1 cellular context compared by ENCODE assay signal in the genomic region with DNA sequence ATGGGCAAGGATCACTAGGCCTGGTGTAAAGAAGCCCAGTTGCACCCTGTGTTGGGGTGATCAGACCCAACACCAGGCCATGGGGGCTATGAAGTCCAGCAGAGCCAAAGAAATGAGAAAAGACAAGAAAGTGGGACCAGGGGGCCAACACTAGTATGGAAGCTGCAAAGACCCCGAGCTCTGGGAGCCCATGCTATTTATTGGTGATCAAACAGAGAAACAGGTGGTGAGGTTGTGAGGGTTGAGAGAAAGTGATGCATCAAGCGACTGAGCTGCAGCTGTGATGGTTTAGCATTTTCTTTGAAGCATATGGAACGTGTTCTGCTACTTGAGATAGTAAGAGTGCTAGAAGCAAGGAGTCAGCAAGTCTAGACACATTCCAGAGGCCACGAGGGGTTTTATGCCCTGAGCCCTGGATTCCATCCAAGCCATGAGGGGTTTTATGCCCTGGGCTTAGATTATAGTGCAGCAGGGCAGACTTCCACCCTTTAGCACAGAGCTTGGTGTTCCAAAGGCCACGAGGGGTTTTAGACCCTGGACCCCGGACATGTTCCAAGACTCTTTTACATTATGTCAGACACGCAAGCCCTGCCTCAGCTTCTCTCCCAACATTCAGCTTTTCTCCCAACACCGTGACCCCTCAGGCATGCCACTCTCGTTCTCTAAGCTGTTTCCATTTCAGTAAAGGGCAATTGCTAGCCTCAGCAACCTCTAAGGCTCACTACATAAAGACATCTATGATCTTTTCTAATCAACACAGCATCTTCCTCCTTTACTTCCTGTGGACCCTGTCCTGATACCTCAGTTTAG.
TF ChIP-seq lines count a peak whose summit lies in the region.

No MANE protein-coding gene starts in this region.

TF ChIP-seq in HepG2, 621 proteins besides CTCF, POLR2A, EP300 and RAD21 (continued from another document and continues in another):
- TF ChIP-seq, protein P1, sequence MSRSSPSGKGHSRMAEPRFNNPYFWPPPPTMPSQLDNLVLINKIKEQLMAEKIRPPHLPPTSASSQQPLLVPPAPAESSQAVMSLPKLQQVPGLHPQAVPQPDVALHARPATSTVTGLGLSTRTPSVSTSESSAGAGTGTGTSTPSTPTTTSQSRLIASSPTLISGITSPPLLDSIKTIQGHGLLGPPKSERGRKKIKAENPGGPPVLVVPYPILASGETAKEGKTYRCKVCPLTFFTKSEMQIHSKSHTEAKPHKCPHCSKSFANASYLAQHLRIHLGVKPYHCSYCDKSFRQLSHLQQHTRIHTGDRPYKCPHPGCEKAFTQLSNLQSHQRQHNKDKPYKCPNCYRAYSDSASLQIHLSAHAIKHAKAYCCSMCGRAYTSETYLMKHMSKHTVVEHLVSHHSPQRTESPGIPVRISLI (CRISPR knock-in tag; IDR thresholded peaks at IDR 0.05; ENCODE audit: borderline replicate concordance): no peak
- TF ChIP-seq, protein P2, sequence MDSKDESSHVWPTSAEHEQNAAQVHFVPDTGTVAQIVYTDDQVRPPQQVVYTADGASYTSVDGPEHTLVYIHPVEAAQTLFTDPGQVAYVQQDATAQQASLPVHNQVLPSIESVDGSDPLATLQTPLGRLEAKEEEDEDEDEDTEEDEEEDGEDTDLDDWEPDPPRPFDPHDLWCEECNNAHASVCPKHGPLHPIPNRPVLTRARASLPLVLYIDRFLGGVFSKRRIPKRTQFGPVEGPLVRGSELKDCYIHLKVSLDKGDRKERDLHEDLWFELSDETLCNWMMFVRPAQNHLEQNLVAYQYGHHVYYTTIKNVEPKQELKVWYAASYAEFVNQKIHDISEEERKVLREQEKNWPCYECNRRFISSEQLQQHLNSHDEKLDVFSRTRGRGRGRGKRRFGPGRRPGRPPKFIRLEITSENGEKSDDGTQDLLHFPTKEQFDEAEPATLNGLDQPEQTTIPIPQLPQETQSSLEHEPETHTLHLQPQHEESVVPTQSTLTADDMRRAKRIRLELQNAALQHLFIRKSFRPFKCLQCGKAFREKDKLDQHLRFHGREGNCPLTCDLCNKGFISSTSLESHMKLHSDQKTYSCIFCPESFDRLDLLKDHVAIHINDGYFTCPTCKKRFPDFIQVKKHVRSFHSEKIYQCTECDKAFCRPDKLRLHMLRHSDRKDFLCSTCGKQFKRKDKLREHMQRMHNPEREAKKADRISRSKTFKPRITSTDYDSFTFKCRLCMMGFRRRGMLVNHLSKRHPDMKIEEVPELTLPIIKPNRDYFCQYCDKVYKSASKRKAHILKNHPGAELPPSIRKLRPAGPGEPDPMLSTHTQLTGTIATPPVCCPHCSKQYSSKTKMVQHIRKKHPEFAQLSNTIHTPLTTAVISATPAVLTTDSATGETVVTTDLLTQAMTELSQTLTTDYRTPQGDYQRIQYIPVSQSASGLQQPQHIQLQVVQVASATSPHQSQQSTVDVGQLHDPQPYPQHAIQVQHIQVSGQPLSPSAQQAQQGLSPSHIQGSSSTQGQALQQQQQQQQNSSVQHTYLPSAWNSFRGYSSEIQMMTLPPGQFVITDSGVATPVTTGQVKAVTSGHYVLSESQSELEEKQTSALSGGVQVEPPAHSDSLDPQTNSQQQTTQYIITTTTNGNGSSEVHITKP (CRISPR knock-in tag; IDR thresholded peaks at IDR 0.05; ENCODE audit: low read depth): no peak
- TF ChIP-seq HCFC1 (IDR thresholded peaks at IDR 0.05; ENCODE audit: low read depth, low read length) (no peak), BORCS8-MEF2B (CRISPR knock-in tag; IDR thresholded peaks at IDR 0.05) (no peak), ZNF878 (CRISPR knock-in tag; IDR thresholded peaks at IDR 0.05) (no peak), TARDBP (CRISPR knock-in tag; IDR thresholded peaks at IDR 0.05) (0 out of 2 replicates have a peak, but pooled peaks have one; percentile 4), KAT7 (CRISPR knock-in tag; IDR thresholded peaks at IDR 0.05; ENCODE audit: borderline replicate concordance) (peak; percentile 45; the same call in 1 of the 2 replicates), NCOR1 (IDR thresholded peaks at IDR 0.05; ENCODE audit: borderline replicate concordance, low read length) (0 out of 2 replicates have a peak, but pooled peaks have one; percentile 48), MAZ (IDR thresholded peaks at IDR 0.05; ENCODE audit: borderline replicate concordance, low read depth, low read length) (no peak), MAZ (CRISPR knock-in tag; IDR thresholded peaks at IDR 0.05; ENCODE audit: low read depth) (no peak), ZNF703 (CRISPR knock-in tag; IDR thresholded peaks at IDR 0.05; ENCODE audit: borderline replicate concordance) (no peak; the same call in 1 of the 2 replicates), SMAD1 (CRISPR knock-in tag; IDR thresholded peaks at IDR 0.05; ENCODE audit: borderline replicate concordance, low read depth) (no peak), SP4 (CRISPR knock-in tag; IDR thresholded peaks at IDR 0.05) (no peak), YEATS4 (CRISPR knock-in tag; IDR thresholded peaks at IDR 0.05; ENCODE audit: borderline replicate concordance) (peak; percentile 27; the same call in 1 of the 2 replicates), HDAC1 (CRISPR knock-in tag; IDR thresholded peaks at IDR 0.05) (0 out of 2 replicates have a peak, but pooled peaks have one; percentile 2), SMARCC2 (IDR thresholded peaks at IDR 0.05) (no peak), MAFG (CRISPR knock-in tag; IDR thresholded peaks at IDR 0.05) (no peak), HNRNPH1 (optimal IDR thresholded peaks at IDR 0.05; ENCODE audit: low read depth, low read length) (no peak), SAFB2 (CRISPR knock-in tag; IDR thresholded peaks at IDR 0.05; ENCODE audit: borderline replicate concordance, low read depth) (no peak), DNMT3B (CRISPR knock-in tag; conservative IDR thresholded peaks at IDR 0.05) (no peak), ZNF570 (CRISPR knock-in tag; IDR thresholded peaks at IDR 0.05; ENCODE audit: borderline replicate concordance) (no peak), NFYB (CRISPR knock-in tag; IDR thresholded peaks at IDR 0.05) (no peak), ZC3H4 (CRISPR knock-in tag; IDR thresholded peaks at IDR 0.05; ENCODE audit: borderline replicate concordance) (0 out of 2 replicates have a peak, but pooled peaks have one; percentile 49), EHMT2 (IDR thresholded peaks at IDR 0.05; ENCODE audit: borderline replicate concordance, low read depth, low read length) (no peak), MBD4 (IDR thresholded peaks at IDR 0.05; ENCODE audit: borderline replicate concordance, low read length) (no peak), FOXC1 (CRISPR knock-in tag; IDR thresholded peaks at IDR 0.05; ENCODE audit: borderline replicate concordance) (no peak), ZNF430 (CRISPR knock-in tag; IDR thresholded peaks at IDR 0.05) (0 out of 2 replicates have a peak, but pooled peaks have one; percentile 36), RXRA (CRISPR knock-in tag; IDR thresholded peaks at IDR 0.05) (no peak), MAF1 (CRISPR knock-in tag; IDR thresholded peaks at IDR 0.05; ENCODE audit: borderline replicate concordance) (no peak), POLR2G (IDR thresholded peaks at IDR 0.05; ENCODE audit: low read depth, low read length) (peak; percentile 57; the same call in 1 of the 2 replicates), KLF15 (CRISPR knock-in tag; IDR thresholded peaks at IDR 0.05; ENCODE audit: borderline replicate concordance) (0 out of 2 replicates have a peak, but pooled peaks have one; percentile 5)
- TF ChIP-seq, protein P3, sequence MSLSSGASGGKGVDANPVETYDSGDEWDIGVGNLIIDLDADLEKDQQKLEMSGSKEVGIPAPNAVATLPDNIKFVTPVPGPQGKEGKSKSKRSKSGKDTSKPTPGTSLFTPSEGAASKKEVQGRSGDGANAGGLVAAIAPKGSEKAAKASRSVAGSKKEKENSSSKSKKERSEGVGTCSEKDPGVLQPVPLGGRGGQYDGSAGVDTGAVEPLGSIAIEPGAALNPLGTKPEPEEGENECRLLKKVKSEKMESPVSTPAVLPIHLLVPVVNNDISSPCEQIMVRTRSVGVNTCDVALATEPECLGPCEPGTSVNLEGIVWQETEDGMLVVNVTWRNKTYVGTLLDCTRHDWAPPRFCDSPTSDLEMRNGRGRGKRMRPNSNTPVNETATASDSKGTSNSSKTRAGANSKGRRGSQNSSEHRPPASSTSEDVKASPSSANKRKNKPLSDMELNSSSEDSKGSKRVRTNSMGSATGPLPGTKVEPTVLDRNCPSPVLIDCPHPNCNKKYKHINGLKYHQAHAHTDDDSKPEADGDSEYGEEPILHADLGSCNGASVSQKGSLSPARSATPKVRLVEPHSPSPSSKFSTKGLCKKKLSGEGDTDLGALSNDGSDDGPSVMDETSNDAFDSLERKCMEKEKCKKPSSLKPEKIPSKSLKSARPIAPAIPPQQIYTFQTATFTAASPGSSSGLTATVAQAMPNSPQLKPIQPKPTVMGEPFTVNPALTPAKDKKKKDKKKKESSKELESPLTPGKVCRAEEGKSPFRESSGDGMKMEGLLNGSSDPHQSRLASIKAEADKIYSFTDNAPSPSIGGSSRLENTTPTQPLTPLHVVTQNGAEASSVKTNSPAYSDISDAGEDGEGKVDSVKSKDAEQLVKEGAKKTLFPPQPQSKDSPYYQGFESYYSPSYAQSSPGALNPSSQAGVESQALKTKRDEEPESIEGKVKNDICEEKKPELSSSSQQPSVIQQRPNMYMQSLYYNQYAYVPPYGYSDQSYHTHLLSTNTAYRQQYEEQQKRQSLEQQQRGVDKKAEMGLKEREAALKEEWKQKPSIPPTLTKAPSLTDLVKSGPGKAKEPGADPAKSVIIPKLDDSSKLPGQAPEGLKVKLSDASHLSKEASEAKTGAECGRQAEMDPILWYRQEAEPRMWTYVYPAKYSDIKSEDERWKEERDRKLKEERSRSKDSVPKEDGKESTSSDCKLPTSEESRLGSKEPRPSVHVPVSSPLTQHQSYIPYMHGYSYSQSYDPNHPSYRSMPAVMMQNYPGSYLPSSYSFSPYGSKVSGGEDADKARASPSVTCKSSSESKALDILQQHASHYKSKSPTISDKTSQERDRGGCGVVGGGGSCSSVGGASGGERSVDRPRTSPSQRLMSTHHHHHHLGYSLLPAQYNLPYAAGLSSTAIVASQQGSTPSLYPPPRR (CRISPR knock-in tag; IDR thresholded peaks at IDR 0.05; ENCODE audit: borderline replicate concordance): no peak
- TF ChIP-seq, protein P4, sequence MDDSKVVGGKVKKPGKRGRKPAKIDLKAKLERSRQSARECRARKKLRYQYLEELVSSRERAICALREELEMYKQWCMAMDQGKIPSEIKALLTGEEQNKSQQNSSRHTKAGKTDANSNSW (CRISPR knock-in tag; IDR thresholded peaks at IDR 0.05; ENCODE audit: borderline replicate concordance): no peak
- TF ChIP-seq, protein P5, sequence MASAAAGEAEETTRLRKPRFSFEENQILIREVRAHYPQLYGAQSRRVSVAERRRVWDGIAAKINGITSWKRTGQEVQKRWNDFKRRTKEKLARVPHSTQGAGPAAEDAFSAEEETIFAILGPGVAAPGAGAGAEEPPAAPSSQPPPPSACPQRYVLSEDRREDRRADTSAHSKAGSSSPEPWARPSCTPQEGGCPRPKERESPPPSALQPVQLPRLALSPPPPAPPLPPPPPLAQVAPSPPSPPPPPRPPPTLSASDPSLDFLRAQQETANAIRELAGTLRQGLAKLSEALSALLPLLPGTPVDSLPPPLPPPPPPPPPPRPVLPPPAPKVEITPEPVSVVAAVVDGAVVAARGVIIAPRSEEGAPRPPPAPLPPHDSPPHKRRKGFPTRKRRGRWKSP (CRISPR knock-in tag; IDR thresholded peaks at IDR 0.05): no peak
- TF ChIP-seq, protein P6, sequence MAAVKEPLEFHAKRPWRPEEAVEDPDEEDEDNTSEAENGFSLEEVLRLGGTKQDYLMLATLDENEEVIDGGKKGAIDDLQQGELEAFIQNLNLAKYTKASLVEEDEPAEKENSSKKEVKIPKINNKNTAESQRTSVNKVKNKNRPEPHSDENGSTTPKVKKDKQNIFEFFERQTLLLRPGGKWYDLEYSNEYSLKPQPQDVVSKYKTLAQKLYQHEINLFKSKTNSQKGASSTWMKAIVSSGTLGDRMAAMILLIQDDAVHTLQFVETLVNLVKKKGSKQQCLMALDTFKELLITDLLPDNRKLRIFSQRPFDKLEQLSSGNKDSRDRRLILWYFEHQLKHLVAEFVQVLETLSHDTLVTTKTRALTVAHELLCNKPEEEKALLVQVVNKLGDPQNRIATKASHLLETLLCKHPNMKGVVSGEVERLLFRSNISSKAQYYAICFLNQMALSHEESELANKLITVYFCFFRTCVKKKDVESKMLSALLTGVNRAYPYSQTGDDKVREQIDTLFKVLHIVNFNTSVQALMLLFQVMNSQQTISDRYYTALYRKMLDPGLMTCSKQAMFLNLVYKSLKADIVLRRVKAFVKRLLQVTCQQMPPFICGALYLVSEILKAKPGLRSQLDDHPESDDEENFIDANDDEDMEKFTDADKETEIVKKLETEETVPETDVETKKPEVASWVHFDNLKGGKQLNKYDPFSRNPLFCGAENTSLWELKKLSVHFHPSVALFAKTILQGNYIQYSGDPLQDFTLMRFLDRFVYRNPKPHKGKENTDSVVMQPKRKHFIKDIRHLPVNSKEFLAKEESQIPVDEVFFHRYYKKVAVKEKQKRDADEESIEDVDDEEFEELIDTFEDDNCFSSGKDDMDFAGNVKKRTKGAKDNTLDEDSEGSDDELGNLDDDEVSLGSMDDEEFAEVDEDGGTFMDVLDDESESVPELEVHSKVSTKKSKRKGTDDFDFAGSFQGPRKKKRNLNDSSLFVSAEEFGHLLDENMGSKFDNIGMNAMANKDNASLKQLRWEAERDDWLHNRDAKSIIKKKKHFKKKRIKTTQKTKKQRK (IDR thresholded peaks at IDR 0.05; ENCODE audit: low read length): no peak
- TF ChIP-seq, protein P7, sequence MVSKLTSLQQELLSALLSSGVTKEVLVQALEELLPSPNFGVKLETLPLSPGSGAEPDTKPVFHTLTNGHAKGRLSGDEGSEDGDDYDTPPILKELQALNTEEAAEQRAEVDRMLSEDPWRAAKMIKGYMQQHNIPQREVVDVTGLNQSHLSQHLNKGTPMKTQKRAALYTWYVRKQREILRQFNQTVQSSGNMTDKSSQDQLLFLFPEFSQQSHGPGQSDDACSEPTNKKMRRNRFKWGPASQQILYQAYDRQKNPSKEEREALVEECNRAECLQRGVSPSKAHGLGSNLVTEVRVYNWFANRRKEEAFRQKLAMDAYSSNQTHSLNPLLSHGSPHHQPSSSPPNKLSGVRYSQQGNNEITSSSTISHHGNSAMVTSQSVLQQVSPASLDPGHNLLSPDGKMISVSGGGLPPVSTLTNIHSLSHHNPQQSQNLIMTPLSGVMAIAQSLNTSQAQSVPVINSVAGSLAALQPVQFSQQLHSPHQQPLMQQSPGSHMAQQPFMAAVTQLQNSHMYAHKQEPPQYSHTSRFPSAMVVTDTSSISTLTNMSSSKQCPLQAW (CRISPR knock-in tag; IDR thresholded peaks at IDR 0.05): no peak
- TF ChIP-seq, protein P8, sequence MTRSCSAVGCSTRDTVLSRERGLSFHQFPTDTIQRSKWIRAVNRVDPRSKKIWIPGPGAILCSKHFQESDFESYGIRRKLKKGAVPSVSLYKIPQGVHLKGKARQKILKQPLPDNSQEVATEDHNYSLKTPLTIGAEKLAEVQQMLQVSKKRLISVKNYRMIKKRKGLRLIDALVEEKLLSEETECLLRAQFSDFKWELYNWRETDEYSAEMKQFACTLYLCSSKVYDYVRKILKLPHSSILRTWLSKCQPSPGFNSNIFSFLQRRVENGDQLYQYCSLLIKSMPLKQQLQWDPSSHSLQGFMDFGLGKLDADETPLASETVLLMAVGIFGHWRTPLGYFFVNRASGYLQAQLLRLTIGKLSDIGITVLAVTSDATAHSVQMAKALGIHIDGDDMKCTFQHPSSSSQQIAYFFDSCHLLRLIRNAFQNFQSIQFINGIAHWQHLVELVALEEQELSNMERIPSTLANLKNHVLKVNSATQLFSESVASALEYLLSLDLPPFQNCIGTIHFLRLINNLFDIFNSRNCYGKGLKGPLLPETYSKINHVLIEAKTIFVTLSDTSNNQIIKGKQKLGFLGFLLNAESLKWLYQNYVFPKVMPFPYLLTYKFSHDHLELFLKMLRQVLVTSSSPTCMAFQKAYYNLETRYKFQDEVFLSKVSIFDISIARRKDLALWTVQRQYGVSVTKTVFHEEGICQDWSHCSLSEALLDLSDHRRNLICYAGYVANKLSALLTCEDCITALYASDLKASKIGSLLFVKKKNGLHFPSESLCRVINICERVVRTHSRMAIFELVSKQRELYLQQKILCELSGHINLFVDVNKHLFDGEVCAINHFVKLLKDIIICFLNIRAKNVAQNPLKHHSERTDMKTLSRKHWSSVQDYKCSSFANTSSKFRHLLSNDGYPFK (CRISPR knock-in tag; IDR thresholded peaks at IDR 0.05; ENCODE audit: borderline replicate concordance): no peak; the same call in 1 of the 2 replicates
